Comparison of ENCODE assay signal across 15 cellular contexts in the genomic region with DNA sequence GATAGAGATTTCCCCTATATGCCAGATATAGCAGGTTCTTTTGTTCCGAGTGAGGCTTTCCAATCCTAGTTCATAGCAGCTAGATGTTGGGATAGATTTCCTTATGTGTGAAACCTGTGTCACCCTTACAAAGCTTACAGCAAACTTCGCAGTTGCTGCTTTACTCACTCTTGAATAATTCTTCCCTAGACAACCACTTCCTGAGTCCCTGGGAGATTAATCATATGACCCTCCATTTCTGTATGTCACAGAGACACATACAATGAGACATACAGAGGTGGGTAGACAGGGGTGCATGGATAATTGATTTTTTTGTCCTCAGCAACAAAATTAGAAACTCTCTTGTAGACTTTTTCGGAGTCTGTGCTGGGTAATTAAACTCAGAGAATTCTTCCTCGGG.
DNase-seq lines count a peak whose midpoint lies in the region; ATAC-seq and TF ChIP-seq lines count a peak whose summit lies in the region.
"Had no signal": no experiment of that assay in that cellular context is flagged by ENCODE, and none has a peak within 500 bp of the region (broad histone marks: within the 10 kb centered on the region; RNA-seq: fewer than 3 reads in every experiment).

No MANE protein-coding gene starts in this region.

- H3K4me1 Mint-ChIP-seq in HFFc6 (ENCODE audit: low read depth) = peaks cover 26% of the 10 kb centered on the region
- H3K4me1 Mint-ChIP-seq in activated T-helper 17 cell treated with anti-CD3 and anti-CD28 coated beads, Interleukin-2, amount 50 U/mL, for 72 hours = no peaks in the 10 kb centered on the region
- no peaks in the 10 kb centered on the region for H3K4me1 Mint-ChIP-seq in activated CD4-positive, alpha-beta T cell treated with anti-CD3 and anti-CD28 coated beads, Interleukin-2, amount 10 ng/mL, durations not matched to agents 24 days and 14 days
- H3K4me1 Mint-ChIP-seq: stimulated activated naive B cell treated with anti-CD40 and anti-IgM and Interleukin-4, amounts not matched to agents 10 μg/mL and 1 μg/mL and 100 μg/mL, for 72 hours had no signal

- H3K79me2 ChIP-seq in smooth muscle cell (ENCODE audit: low read depth) = no peaks in the 10 kb centered on the region

- no peak overlapping the region for H3K4me3 ChIP-seq in smooth muscle cell
- no peak overlapping the region for H3K4me3 ChIP-seq in lower leg skin (ENCODE audit: low read depth, poor library complexity, severe bottlenecking)
- H3K4me3 ChIP-seq: esophagus muscularis mucosa, HAP-1 had no signal

- no peak for TF ChIP-seq CTCF in HFFc6 (IDR thresholded peaks at IDR 0.05)
- no peak for TF ChIP-seq CTCF in foreskin keratinocyte (conservative IDR thresholded peaks at IDR 0.05)
- no peak for TF ChIP-seq CTCF in smooth muscle cell (IDR thresholded peaks at IDR 0.05; ENCODE audit: borderline replicate concordance, insufficient read depth, poor library complexity, severe bottlenecking)
- TF ChIP-seq CTCF in lower leg skin (IDR thresholded peaks at IDR 0.05) = no peak

- H2AFZ ChIP-seq in smooth muscle cell (ENCODE audit: low read depth) = peak overlapping the region; percentile 14

- ATAC-seq in activated T-helper 17 cell treated with anti-CD3 and anti-CD28 coated beads, Interleukin-2, amount 50 U/mL, for 72 hours (replicated peaks) = peak; percentile 76
- peak; percentile 93 for ATAC-seq in foreskin keratinocyte
- ATAC-seq: left colon; stimulated activated naive B cell treated with anti-CD40 and anti-IgM and Interleukin-4, amounts not matched to agents 10 μg/mL and 1 μg/mL and 100 μg/mL, for 72 hours had no signal

- H3K27me3 ChIP-seq in foreskin keratinocyte = no peaks in the 10 kb centered on the region
- no peaks in the 10 kb centered on the region for H3K27me3 ChIP-seq in smooth muscle cell (ENCODE audit: low read depth)
- H3K27me3 ChIP-seq: esophagus muscularis mucosa had no signal

- H3K27ac ChIP-seq in foreskin keratinocyte = peak overlapping the region; percentile 65
- H3K27ac ChIP-seq in smooth muscle cell (ENCODE audit: low read depth) = peak overlapping the region; percentile 83
- H3K27ac ChIP-seq: esophagus muscularis mucosa had no signal

- H3K27ac Mint-ChIP-seq in HFFc6 = peak overlapping the region; percentile 62
- peak overlapping the region; percentile 21 for H3K27ac Mint-ChIP-seq in activated T-helper 17 cell treated with anti-CD3 and anti-CD28 coated beads, Interleukin-2, amount 50 U/mL, for 72 hours
- H3K27ac Mint-ChIP-seq in activated CD4-positive, alpha-beta T cell treated with anti-CD3 and anti-CD28 coated beads, Interleukin-2, amount 10 ng/mL, durations not matched to agents 24 days and 14 days = no peak overlapping the region
- H3K27ac Mint-ChIP-seq: stimulated activated naive B cell treated with anti-CD40 and anti-IgM and Interleukin-4, amounts not matched to agents 10 μg/mL and 1 μg/mL and 100 μg/mL, for 72 hours had no signal

- peak overlapping the region; percentile 45 for H3K4me2 ChIP-seq in smooth muscle cell

- H3K4me1 ChIP-seq in foreskin keratinocyte = peaks cover 22% of the 10 kb centered on the region
- peaks cover 6% of the 10 kb centered on the region for H3K4me1 ChIP-seq in smooth muscle cell (ENCODE audit: low read depth)
- H3K4me1 ChIP-seq: esophagus muscularis mucosa, HAP-1 had no signal

- H3K27me3 Mint-ChIP-seq in HFFc6 (ENCODE audit: insufficient read depth) = no peaks in the 10 kb centered on the region
- peaks cover 20% of the 10 kb centered on the region for H3K27me3 Mint-ChIP-seq in activated T-helper 17 cell treated with anti-CD3 and anti-CD28 coated beads, Interleukin-2, amount 50 U/mL, for 72 hours
- H3K27me3 Mint-ChIP-seq in activated CD4-positive, alpha-beta T cell treated with anti-CD3 and anti-CD28 coated beads, Interleukin-2, amount 10 ng/mL, durations not matched to agents 24 days and 14 days = no peaks in the 10 kb centered on the region
- H3K27me3 Mint-ChIP-seq: stimulated activated naive B cell treated with anti-CD40 and anti-IgM and Interleukin-4, amounts not matched to agents 10 μg/mL and 1 μg/mL and 100 μg/mL, for 72 hours had no signal

- peaks cover 12% of the 10 kb centered on the region for H3K9me3 Mint-ChIP-seq in HFFc6
- H3K9me3 Mint-ChIP-seq in activated T-helper 17 cell treated with anti-CD3 and anti-CD28 coated beads, Interleukin-2, amount 50 U/mL, for 72 hours = peaks cover 13% of the 10 kb centered on the region
- peaks cover 5% of the 10 kb centered on the region for H3K9me3 Mint-ChIP-seq in activated CD4-positive, alpha-beta T cell treated with anti-CD3 and anti-CD28 coated beads, Interleukin-2, amount 10 ng/mL, durations not matched to agents 24 days and 14 days

- no peaks in the 10 kb centered on the region for H3F3A ChIP-seq in smooth muscle cell (ENCODE audit: low read depth)

- H3K4me3 Mint-ChIP-seq in HFFc6 = peak overlapping the region; percentile 70
- H3K4me3 Mint-ChIP-seq in activated T-helper 17 cell treated with anti-CD3 and anti-CD28 coated beads, Interleukin-2, amount 50 U/mL, for 72 hours = no peak overlapping the region
- no peak overlapping the region for H3K4me3 Mint-ChIP-seq in activated CD4-positive, alpha-beta T cell treated with anti-CD3 and anti-CD28 coated beads, Interleukin-2, amount 10 ng/mL, durations not matched to agents 24 days and 14 days
- H3K4me3 Mint-ChIP-seq: stimulated activated naive B cell treated with anti-CD40 and anti-IgM and Interleukin-4, amounts not matched to agents 10 μg/mL and 1 μg/mL and 100 μg/mL, for 72 hours had no signal

- no peaks in the 10 kb centered on the region; the same call in 1 of the 2 replicates for H3K36me3 Mint-ChIP-seq in HFFc6 (ENCODE audit: low read depth)
- no peaks in the 10 kb centered on the region for H3K36me3 Mint-ChIP-seq in activated T-helper 17 cell treated with anti-CD3 and anti-CD28 coated beads, Interleukin-2, amount 50 U/mL, for 72 hours (ENCODE audit: low read depth)
- no peaks in the 10 kb centered on the region for H3K36me3 Mint-ChIP-seq in activated CD4-positive, alpha-beta T cell treated with anti-CD3 and anti-CD28 coated beads, Interleukin-2, amount 10 ng/mL, durations not matched to agents 24 days and 14 days (ENCODE audit: low read depth)
- H3K36me3 Mint-ChIP-seq: stimulated activated naive B cell treated with anti-CD40 and anti-IgM and Interleukin-4, amounts not matched to agents 10 μg/mL and 1 μg/mL and 100 μg/mL, for 72 hours had no signal

- no peaks in the 10 kb centered on the region for H3K9me3 ChIP-seq in smooth muscle cell (replicated peaks; ENCODE audit: low read depth)
- H3K9me3 ChIP-seq: esophagus muscularis mucosa, HAP-1 had no signal

- intact Hi-C loops in activated CD4-positive, alpha-beta T cell treated with anti-CD3 and anti-CD28 coated beads, Interleukin-2, amount 10 ng/mL, durations not matched to agents 24 days and 14 days (cut with micrococcal nuclease) = no loop called here
- intact Hi-C loops in lower leg skin (cut with DNase I; ENCODE audit: low total_unique reads) = no loop called here

- peak; percentile 69 for DNase-seq in HFFc6
- DNase-seq in foreskin keratinocyte = peak; percentile 74 to 91
- no peak for DNase-seq in smooth muscle cell (lab: John Stamatoyannopoulos, UW; ENCODE audit: unreplicated experiment)
- DNase-seq in cerebellar nuclear complex (lab: John Stamatoyannopoulos, UW) = no peak
- no peak for DNase-seq in activated CD4-positive, alpha-beta T cell treated with anti-CD3 and anti-CD28 coated beads, Interleukin-2, amount 10 ng/mL, durations not matched to agents 24 days and 14 days
- no peak for DNase-seq in lower leg skin (ENCODE audit: low spot score in 2 of 2)
- no peak for DNase-seq in COR-L47 (lab: John Stamatoyannopoulos, UW)
- DNase-seq: left colon; NCI-H1930; occipital lobe; stimulated activated CD4-positive, alpha-beta T cell treated with anti-CD3 and anti-CD28 coated beads, Interleukin-1b, Interleukin-23, amount 100 ng/mL, for 48 hours; stimulated activated naive B cell treated with anti-CD40 and anti-IgM and Interleukin-4, amounts not matched to agents 10 μg/mL and 1 μg/mL and 100 μg/mL, for 72 hours had no signal

- TF ChIP-seq POLR2A in lower leg skin (IDR thresholded peaks at IDR 0.05) = no peak

- 48% methylated on average over 4 of the region's 4 CpGs for WGBS in smooth muscle cell (ENCODE audit: low lambda C conversion rate)
- WGBS in lower leg skin, 2 donors = 43 to 52% methylated on average over 4 of the region's 4 CpGs

- H3K36me3 ChIP-seq in smooth muscle cell (ENCODE audit: low read depth) = no peaks in the 10 kb centered on the region
- H3K36me3 ChIP-seq: esophagus muscularis mucosa, HAP-1 had no signal

- H3K9ac ChIP-seq in smooth muscle cell (ENCODE audit: low read depth) = peak overlapping the region; percentile 44

- H4K20me1 ChIP-seq in smooth muscle cell (ENCODE audit: low read depth) = no peaks in the 10 kb centered on the region

Comparison
In these comparisons a context has a peak if more than half of its experiments do, and no peak if none do; other contexts are left out.
1. DNase-seq: peak in HFFc6 (single experiment) and foreskin keratinocyte (2 of 2); none in smooth muscle cell (single experiment), cerebellar nuclear complex (0 of 2), activated CD4-positive, alpha-beta T cell treated with anti-CD3 and anti-CD28 coated beads, Interleukin-2, amount 10 ng/mL, durations not matched to agents 24 days and 14 days (single experiment), lower leg skin (0 of 2) and COR-L47 (single experiment).